21 cellular contexts compared by ENCODE assay signal in the genomic region with DNA sequence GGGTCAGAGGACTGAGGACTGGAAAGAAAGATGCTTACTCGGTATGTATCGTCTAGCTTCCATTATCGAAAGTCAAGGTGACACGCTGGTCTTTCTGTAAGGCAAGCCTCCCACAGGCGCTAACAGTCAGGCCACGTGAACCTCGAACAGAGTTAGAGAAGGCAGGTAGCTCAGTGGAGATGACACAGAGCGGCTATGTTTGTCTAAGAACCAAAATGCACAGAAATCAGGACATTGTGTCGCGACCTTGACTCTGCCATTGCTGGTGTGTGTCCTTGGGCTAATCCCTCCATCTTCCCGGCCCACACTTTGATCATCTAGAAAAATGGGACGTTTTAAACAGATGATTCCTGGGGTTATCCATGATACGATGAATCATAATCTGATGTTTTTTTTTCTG.
"Had no signal": no experiment of that assay in that cellular context is flagged by ENCODE, and none has a peak within 500 bp of the region (broad histone marks: within the 10 kb centered on the region; RNA-seq: fewer than 3 reads in every experiment).

No MANE protein-coding gene starts in this region.

- H3K27me3 ChIP-seq: esophagus squamous epithelium, right atrium auricular region, sigmoid colon, suprapubic skin, transverse colon, upper lobe of right lung, uterus had no signal

- H3K27ac ChIP-seq: coronary artery, esophagus squamous epithelium, parathyroid adenoma, right atrium auricular region, sigmoid colon, suprapubic skin, transverse colon, upper lobe of right lung, uterus had no signal

- H3K4me3 Mint-ChIP-seq: effector memory CD8-positive, alpha-beta T cell; memory B cell; stimulated activated memory B cell treated with anti-CD40 and anti-IgM and Interleukin-4, amounts not matched to agents 10 μg/mL and 1 μg/mL and 100 μg/mL, for 72 hours; stimulated activated naive CD8-positive, alpha-beta T cell treated with anti-CD3 and anti-CD28 coated beads, Interleukin-15, Interleukin-2, amounts not matched to agents 100 ng/mL and 50 ng/mL, for 24 hours had no signal

- H3K9me3 Mint-ChIP-seq: effector memory CD8-positive, alpha-beta T cell; memory B cell; stimulated activated memory B cell treated with anti-CD40 and anti-IgM and Interleukin-4, amounts not matched to agents 10 μg/mL and 1 μg/mL and 100 μg/mL, for 72 hours; stimulated activated naive CD8-positive, alpha-beta T cell treated with anti-CD3 and anti-CD28 coated beads, Interleukin-15, Interleukin-2, amounts not matched to agents 100 ng/mL and 50 ng/mL, for 24 hours had no signal

- H3K36me3 ChIP-seq: right atrium auricular region, suprapubic skin, transverse colon, upper lobe of right lung, uterus had no signal

- H3K27me3 Mint-ChIP-seq: effector memory CD8-positive, alpha-beta T cell; memory B cell; progenitor cell of endocrine pancreas; stimulated activated memory B cell treated with anti-CD40 and anti-IgM and Interleukin-4, amounts not matched to agents 10 μg/mL and 1 μg/mL and 100 μg/mL, for 72 hours; stimulated activated naive CD8-positive, alpha-beta T cell treated with anti-CD3 and anti-CD28 coated beads, Interleukin-15, Interleukin-2, amounts not matched to agents 100 ng/mL and 50 ng/mL, for 24 hours had no signal

- H3K9me3 ChIP-seq: esophagus squamous epithelium, right atrium auricular region, sigmoid colon, suprapubic skin, transverse colon, upper lobe of right lung, uterus had no signal

- H3K4me3 ChIP-seq: coronary artery, esophagus squamous epithelium, lung, right atrium auricular region, sigmoid colon, suprapubic skin, transverse colon, upper lobe of right lung, uterus had no signal

- ATAC-seq: effector memory CD8-positive, alpha-beta T cell; stimulated activated memory B cell treated with anti-CD40 and anti-IgM and Interleukin-4, amounts not matched to agents 10 μg/mL and 1 μg/mL and 100 μg/mL, for 72 hours; upper lobe of right lung had no signal

- H3K27ac Mint-ChIP-seq: memory B cell; progenitor cell of endocrine pancreas; stimulated activated memory B cell treated with anti-CD40 and anti-IgM and Interleukin-4, amounts not matched to agents 10 μg/mL and 1 μg/mL and 100 μg/mL, for 72 hours; stimulated activated naive CD8-positive, alpha-beta T cell treated with anti-CD3 and anti-CD28 coated beads, Interleukin-15, Interleukin-2, amounts not matched to agents 100 ng/mL and 50 ng/mL, for 24 hours had no signal

- DNase-seq: dermis blood vessel endothelial cell; effector memory CD8-positive, alpha-beta T cell; erythroblast; esophagus squamous epithelium; foreskin melanocyte; head of caudate nucleus; sigmoid colon; stimulated activated CD4-positive, alpha-beta T cell treated with anti-CD3 and anti-CD28 coated beads, Interleukin-2, amount 100 ng/mL, for 24 hours; stimulated activated CD4-positive, alpha-beta T cell treated with anti-CD3 and anti-CD28 coated beads, Interleukin-4, amount 100 ng/mL, for 24 hours; transverse colon; upper lobe of right lung; uterus had no signal

- H3K4me1 ChIP-seq: parathyroid adenoma, uterus had no signal
